ENCODE assay signal across 23 cellular contexts in the genomic region with DNA sequence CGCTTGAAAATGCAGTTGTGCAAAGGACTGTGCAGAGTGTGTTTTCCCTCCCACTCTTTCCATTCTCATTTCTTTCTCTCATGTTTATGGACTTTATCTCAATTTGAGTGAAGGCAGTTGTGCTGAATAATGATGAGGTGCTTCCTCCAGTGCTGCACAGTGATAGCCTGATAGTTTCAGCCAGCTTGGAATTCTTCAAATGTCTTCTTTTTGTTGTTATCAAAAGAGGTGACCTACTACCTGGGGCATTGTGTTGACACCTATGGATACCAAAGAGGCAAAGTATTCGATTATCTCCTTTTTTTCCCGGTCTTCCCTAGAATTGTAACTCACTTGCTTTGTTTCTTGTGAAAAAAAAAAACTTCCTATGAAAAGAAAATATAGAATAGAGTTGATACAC.
A peak's percentile ranks its signal among the peaks of the same experiment; 100 is the strongest.
DNase-seq lines count a peak whose midpoint lies in the region; ATAC-seq and TF ChIP-seq lines count a peak whose summit lies in the region.
"Had no signal": no experiment of that assay in that cellular context is flagged by ENCODE, and none has a peak within 500 bp of the region (broad histone marks: within the 10 kb centered on the region; RNA-seq: fewer than 3 reads in every experiment).

No MANE protein-coding gene starts in this region.

- POLR2A ChIA-PET in WTC11 (lab: Charles Lee) = no interaction called here

- no peaks in the 10 kb centered on the region for H3K36me3 ChIP-seq in GM23338 (ENCODE audit: insufficient read depth)
- H3K36me3 ChIP-seq in gastroesophageal sphincter = no peaks in the 10 kb centered on the region
- no peaks in the 10 kb centered on the region for H3K36me3 ChIP-seq in stomach smooth muscle (ENCODE audit: control insufficient read depth in 2 of 2, insufficient read depth in 2 of 2, low read length in 2 of 2)
- H3K36me3 ChIP-seq: BE2C; BLaER1 treated with 17β-estradiol and CSF1 and Interleukin-3, amounts not matched to agents 10 nM and 100 nM had no signal

- H3K4me2 ChIP-seq in GM23338 = peak overlapping the region; percentile 19; the same call in 1 of the 2 replicates
- H3K4me2 ChIP-seq: A549; BLaER1 treated with 17β-estradiol and CSF1 and Interleukin-3, amounts not matched to agents 10 nM and 100 nM had no signal

- H3F3A ChIP-seq in GM23338 (replicated peaks; ENCODE audit: low read depth) = no peaks in the 10 kb centered on the region

- TF ChIP-seq CTCF in GM23338 (conservative IDR thresholded peaks at IDR 0.05; ENCODE audit: low read depth in 2 of 2) = no peak
- no peak for TF ChIP-seq CTCF in WTC11 (IDR thresholded peaks at IDR 0.05)
- TF ChIP-seq CTCF in gastroesophageal sphincter (IDR thresholded peaks at IDR 0.05) = no peak

- CTCF ChIA-PET in WTC11 (lab: Charles Lee) = no interaction called here

- H3K9me3 ChIP-seq in gastroesophageal sphincter = no peaks in the 10 kb centered on the region
- H3K9me3 ChIP-seq in stomach smooth muscle (ENCODE audit: control insufficient read depth in 2 of 2, low read length in 2 of 2) = no peaks in the 10 kb centered on the region
- H3K9me3 ChIP-seq: A549; BE2C; BLaER1 treated with 17β-estradiol and CSF1 and Interleukin-3, amounts not matched to agents 10 nM and 100 nM had no signal

- H3K79me2 ChIP-seq in GM23338 (replicated peaks; ENCODE audit: insufficient read depth) = no peaks in the 10 kb centered on the region

- H3K4me1 ChIP-seq in GM23338 (ENCODE audit: insufficient read depth) (peaks cover 27% of the 10 kb centered on the region), gastroesophageal sphincter (peaks cover 0 to 16% (median 4%) of the 10 kb centered on the region in 3 donors), stomach smooth muscle (ENCODE audit: control insufficient read depth, insufficient read depth, low read length) (peaks cover 5% of the 10 kb centered on the region)
- H3K4me1 ChIP-seq: A549; BE2C; BLaER1 treated with 17β-estradiol and CSF1 and Interleukin-3, amounts not matched to agents 10 nM and 100 nM had no signal

- H3K9me3 Mint-ChIP-seq in GM23338 = no peaks in the 10 kb centered on the region
- no peaks in the 10 kb centered on the region for H3K9me3 Mint-ChIP-seq in WTC11

- peaks cover 38% of the 10 kb centered on the region for H3K4me1 Mint-ChIP-seq in GM23338
- H3K4me1 Mint-ChIP-seq in WTC11 = peaks cover 43% of the 10 kb centered on the region
- H3K4me1 Mint-ChIP-seq: CD14-positive monocyte; CD8-positive, alpha-beta memory T cell had no signal

- H3K27ac ChIP-seq in GM23338 (ENCODE audit: low read depth) (peak overlapping the region; percentile 72; the same call in 1 of the 2 replicates), gastroesophageal sphincter (peak overlapping the region in 3 of 4 donors; percentile 44 to 49 (median 46)), stomach smooth muscle (ENCODE audit: low read length) (peak overlapping the region; percentile 37)
- H3K27ac ChIP-seq: A549; BLaER1 treated with 17β-estradiol and CSF1 and Interleukin-3, amounts not matched to agents 10 nM and 100 nM; GM23248 had no signal

- H3K9ac ChIP-seq in stomach smooth muscle (ENCODE audit: low read length in 2 of 2) = no peak overlapping the region
- H3K9ac ChIP-seq: BLaER1 treated with 17β-estradiol and CSF1 and Interleukin-3, amounts not matched to agents 10 nM and 100 nM; GM23248 had no signal

- no peak overlapping the region for H3K4me3 ChIP-seq in GM23338
- no peak overlapping the region for H3K4me3 ChIP-seq in gastroesophageal sphincter
- no peak overlapping the region for H3K4me3 ChIP-seq in stomach smooth muscle (ENCODE audit: low read length in 2 of 2)
- H3K4me3 ChIP-seq: A549; BLaER1 treated with 17β-estradiol and CSF1 and Interleukin-3, amounts not matched to agents 10 nM and 100 nM; GM23248 had no signal

- no peak overlapping the region for H2AFZ ChIP-seq in GM23338
- H2AFZ ChIP-seq: GM23248 had no signal

- H3K9me2 ChIP-seq in GM23338 (ENCODE audit: insufficient read depth) = 0 out of 2 replicates have a peak, but pooled peaks cover 4% of the 10 kb centered on the region

- TF ChIP-seq EP300 in gastroesophageal sphincter (IDR thresholded peaks at IDR 0.05) = no peak

- H3K4me3 Mint-ChIP-seq in GM23338 (no peak overlapping the region), WTC11 (no peak overlapping the region)
- H3K4me3 Mint-ChIP-seq: CD14-positive monocyte; CD4-positive, alpha-beta T cell; CD8-positive, alpha-beta memory T cell had no signal

- peak; percentile 59 for ATAC-seq in GM23338
- ATAC-seq in WTC11 = peak; percentile 61
- ATAC-seq in gastroesophageal sphincter = no peak
- ATAC-seq: A549 had no signal

- H3K27me3 ChIP-seq in GM23338 (ENCODE audit: insufficient read depth) = no peaks in the 10 kb centered on the region
- H3K27me3 ChIP-seq in gastroesophageal sphincter = no peaks in the 10 kb centered on the region
- H3K27me3 ChIP-seq in stomach smooth muscle (ENCODE audit: control insufficient read depth in 1 of 2, insufficient read depth in 2 of 2, low read length in 2 of 2) = no peaks in the 10 kb centered on the region
- H3K27me3 ChIP-seq: BE2C; BLaER1 treated with 17β-estradiol and CSF1 and Interleukin-3, amounts not matched to agents 10 nM and 100 nM had no signal

- H3K27me3 Mint-ChIP-seq in GM23338 (ENCODE audit: insufficient read depth, low read depth, poor library complexity) = no peaks in the 10 kb centered on the region
- no peaks in the 10 kb centered on the region for H3K27me3 Mint-ChIP-seq in WTC11 (ENCODE audit: low read depth)
- H3K27me3 Mint-ChIP-seq: CD4-positive, alpha-beta T cell had no signal

- WGBS in gastroesophageal sphincter (ENCODE audit: low coverage in 1 of 2), 2 donors = 75% methylated on average over 3 of the region's 3 CpGs; no CpG with 5 or more reads in 1 of the 2 donors

- DNase-seq in GM23338 (ENCODE audit: low spot score) = peak; percentile 12
- no peak for DNase-seq in WTC11 (ENCODE audit: low spot score)
- no peak for DNase-seq in COLO668 (lab: John Stamatoyannopoulos, UW; ENCODE audit: unreplicated experiment)
- no peak for DNase-seq in NCI-H82 (lab: John Stamatoyannopoulos, UW)
- DNase-seq in cerebellar nuclear complex (lab: John Stamatoyannopoulos, UW) = no peak
- DNase-seq: 8988T; ACHN; AML-193; BE2C; Calu3; CD4-positive, alpha-beta T cell; CD8-positive, alpha-beta memory T cell; COR-L47; DMS53; DMS79 treated with DMSO at 0.1 percent for 48 hours; GF-D8; GM23248; HCEC 1CT had no signal

- H3K36me3 Mint-ChIP-seq in GM23338 (ENCODE audit: low read depth) (no peaks in the 10 kb centered on the region), WTC11 (no peaks in the 10 kb centered on the region)
- H3K36me3 Mint-ChIP-seq: CD14-positive monocyte; CD8-positive, alpha-beta memory T cell had no signal

- no peak for TF ChIP-seq POLR2A in gastroesophageal sphincter (IDR thresholded peaks at IDR 0.05)

- H4K20me1 ChIP-seq in GM23338 (replicated peaks; ENCODE audit: insufficient read depth) = no peaks in the 10 kb centered on the region
- H4K20me1 ChIP-seq: BLaER1 treated with 17β-estradiol and CSF1 and Interleukin-3, amounts not matched to agents 10 nM and 100 nM had no signal

- peak overlapping the region; percentile 62 for H3K27ac Mint-ChIP-seq in GM23338
- H3K27ac Mint-ChIP-seq in WTC11 = peak overlapping the region; percentile 39; the same call in 1 of the 2 replicates
- H3K27ac Mint-ChIP-seq: CD14-positive monocyte; CD4-positive, alpha-beta T cell; CD8-positive, alpha-beta memory T cell had no signal

TF ChIP-seq in GM23338, 12 proteins besides CTCF, POLR2A, EP300 and RAD21:
- TF ChIP-seq POLR2AphosphoS5 (IDR thresholded peaks at IDR 0.05; ENCODE audit: low read depth) = no peak
- TF ChIP-seq NANOG (IDR thresholded peaks at IDR 0.05; ENCODE audit: borderline replicate concordance) = no peak

TF ChIP-seq in WTC11, 78 proteins besides CTCF, POLR2A, EP300 and RAD21 (continues in another document):
- TF ChIP-seq, protein P1, sequence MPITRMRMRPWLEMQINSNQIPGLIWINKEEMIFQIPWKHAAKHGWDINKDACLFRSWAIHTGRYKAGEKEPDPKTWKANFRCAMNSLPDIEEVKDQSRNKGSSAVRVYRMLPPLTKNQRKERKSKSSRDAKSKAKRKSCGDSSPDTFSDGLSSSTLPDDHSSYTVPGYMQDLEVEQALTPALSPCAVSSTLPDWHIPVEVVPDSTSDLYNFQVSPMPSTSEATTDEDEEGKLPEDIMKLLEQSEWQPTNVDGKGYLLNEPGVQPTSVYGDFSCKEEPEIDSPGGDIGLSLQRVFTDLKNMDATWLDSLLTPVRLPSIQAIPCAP (CRISPR knock-in tag; IDR thresholded peaks at IDR 0.05) = no peak
- TF ChIP-seq ZNF423 (CRISPR knock-in tag; IDR thresholded peaks at IDR 0.05) (no peak), CDX4 (CRISPR knock-in tag; IDR thresholded peaks at IDR 0.05; ENCODE audit: borderline replicate concordance) (no peak), NFE2L1 (CRISPR knock-in tag; IDR thresholded peaks at IDR 0.05) (no peak), ELF4 (CRISPR knock-in tag; IDR thresholded peaks at IDR 0.05; ENCODE audit: low read depth) (no peak), RELA (CRISPR knock-in tag; IDR thresholded peaks at IDR 0.05; ENCODE audit: borderline replicate concordance) (no peak)
